Comparison of ENCODE assay signal across 9 cellular contexts in the genomic region with DNA sequence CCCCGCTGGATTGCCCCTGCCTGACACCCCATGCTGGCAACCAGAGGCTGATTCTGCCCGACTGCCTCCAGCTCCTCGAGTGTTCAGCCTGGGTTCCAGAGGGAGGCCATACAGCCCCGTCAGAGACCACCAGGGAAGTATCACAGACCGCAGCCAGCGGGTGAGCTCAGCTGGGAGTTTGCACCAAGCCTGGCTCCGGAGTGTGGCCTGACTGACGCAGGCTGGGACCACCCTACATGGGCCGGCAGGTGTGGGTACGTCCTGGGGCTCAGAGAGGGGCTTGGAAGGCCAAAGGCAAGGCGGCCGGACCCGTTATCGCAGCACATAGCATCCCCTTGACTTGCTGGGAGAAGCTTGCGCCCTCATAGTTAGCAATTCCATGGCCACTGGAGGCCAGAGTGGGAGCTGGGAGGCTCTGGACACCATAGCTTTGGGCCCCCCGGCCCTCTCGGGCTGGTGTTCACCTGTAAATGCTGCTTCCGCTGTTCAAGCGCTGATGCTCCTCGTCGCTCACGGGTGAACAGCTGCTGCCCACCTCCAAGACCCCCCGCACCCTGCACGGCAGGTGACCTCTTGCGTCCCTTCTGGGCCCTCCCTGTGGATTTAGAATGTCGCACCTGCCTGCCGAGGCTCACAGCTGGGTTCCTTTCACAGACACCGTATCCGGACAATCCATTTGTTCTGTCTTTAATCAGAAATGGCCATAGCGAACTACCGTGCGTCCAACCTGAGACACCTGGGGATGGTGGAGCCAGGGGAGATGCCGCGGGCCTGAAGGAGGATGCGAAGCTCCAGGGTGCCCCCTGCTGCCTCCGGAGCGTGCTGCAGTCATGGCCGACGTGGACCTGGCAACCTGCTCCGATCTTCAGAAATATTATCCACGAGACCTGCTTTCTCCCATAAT. TPM values are rescaled to one million over a fixed set of nuclear protein-coding genes. Genes with fewer than 3 reads are reported as not detected.
DNase-seq lines count a peak whose midpoint lies in the region; ATAC-seq and TF ChIP-seq lines count a peak whose summit lies in the region.
"Had no signal": no experiment of that assay in that cellular context is flagged by ENCODE, and none has a peak within 500 bp of the region (broad histone marks: within the 10 kb centered on the region; RNA-seq: fewer than 3 reads in every experiment).

No MANE protein-coding gene starts in this region.

- peaks cover 6% of the 10 kb centered on the region; the same call in 1 of the 2 replicates for H3K27me3 Mint-ChIP-seq in WTC11 (ENCODE audit: low read depth)

- H3K4me3 Mint-ChIP-seq in WTC11: no peak overlapping the region

- no peaks in the 10 kb centered on the region for H3K9me3 ChIP-seq in HEK293 (ENCODE audit: control insufficient read depth, insufficient read depth, low read depth, low read length)
- H3K9me3 ChIP-seq in breast epithelium: no peaks in the 10 kb centered on the region

- H3K27ac ChIP-seq in HEK293 (ENCODE audit: extremely low read depth, low read depth, low read length) (no peak overlapping the region), breast epithelium (no peak overlapping the region)
- H3K27ac ChIP-seq: skin epidermis had no signal

- no peaks in the 10 kb centered on the region for H3K27me3 ChIP-seq in breast epithelium

- DNase-seq in CMK (ENCODE audit: low read depth) (peak; percentile 37), NCI-H2171 (lab: John Stamatoyannopoulos, UW) (peak; percentile 64), WTC11 (ENCODE audit: low spot score) (peak; percentile 90), breast epithelium (ENCODE audit: low spot score in 2 of 2) (no peak), left lobe of liver (ENCODE audit: low spot score) (peak; percentile 60), lower leg skin (ENCODE audit: low spot score in 2 of 2) (no peak)
- DNase-seq in stimulated activated CD8-positive, alpha-beta memory T cell treated with anti-CD3 and anti-CD28 coated beads, Interleukin-12 subunit alpha, Interleukin-12 subunit beta, amount 100 ng/mL, for 24 hours (ENCODE audit: extremely low read depth): peak; percentile 21

- CTCF ChIA-PET in HEK293 (lab: Yijun Ruan, JAX) (interaction anchor here (0.6 to 9.1 kb wide), 45 partner anchors 8 to 1461 kb away, joined by 3 to 185 read pairs (median 4); partner anchors contain the start of gene KCNF1), WTC11 (lab: Charles Lee) (interaction anchor here (0.5 to 6.9 kb wide), 35 partner anchors 8 to 610 kb away, joined by 3 to 129 read pairs (median 3); partner anchors contain the start of gene PDIA6)

- H3K36me3 Mint-ChIP-seq in WTC11: no peaks in the 10 kb centered on the region

- H3K9me3 Mint-ChIP-seq in WTC11: no peaks in the 10 kb centered on the region

- peak; percentile 48; the same call in 1 of the 2 replicates for TF ChIP-seq CTCF in HEK293 (tag by site-specific recombination; IDR thresholded peaks at IDR 0.05)
- peak; percentile 83 for TF ChIP-seq CTCF in WTC11 (IDR thresholded peaks at IDR 0.05)
- TF ChIP-seq CTCF in breast epithelium (IDR thresholded peaks at IDR 0.05): peak in 2 of 3 donors; percentile 34 to 39
- no peak for TF ChIP-seq CTCF in lower leg skin (IDR thresholded peaks at IDR 0.05)

- POLR2A ChIA-PET in HEK293 (lab: Yijun Ruan, JAX) (no interaction called here), WTC11 (lab: Charles Lee) (no interaction called here)

- no peak overlapping the region for H3K4me3 ChIP-seq in HEK293 (ENCODE audit: low read depth, low read length)
- H3K4me3 ChIP-seq in breast epithelium: no peak overlapping the region
- H3K4me3 ChIP-seq in lower leg skin (ENCODE audit: low read depth, poor library complexity, severe bottlenecking): no peak overlapping the region
- H3K4me3 ChIP-seq: skin epidermis had no signal

- H3K27ac Mint-ChIP-seq in WTC11: no peak overlapping the region

- H3K4me1 Mint-ChIP-seq in WTC11: peaks cover 18% of the 10 kb centered on the region; the same call in 1 of the 2 replicates

- peak; percentile 95 for ATAC-seq in WTC11
- peak; percentile 91 for ATAC-seq in left lobe of liver

- H3K4me1 ChIP-seq in HEK293 (ENCODE audit: control insufficient read depth, insufficient read depth, low read length) (no peaks in the 10 kb centered on the region), breast epithelium (no peaks in the 10 kb centered on the region)

- H3K36me3 ChIP-seq in HEK293 (ENCODE audit: control insufficient read depth in 2 of 2, insufficient read depth in 1 of 2, low read length in 2 of 2) (no peaks in the 10 kb centered on the region), breast epithelium (no peaks in the 10 kb centered on the region)

- intact Hi-C loops in breast epithelium (cut with DNase I; ENCODE audit: low total_unique reads) (no loop called here), lower leg skin (cut with DNase I; ENCODE audit: low total_unique reads) (loop anchor here (5.0 kb wide), 1 partner anchor 292 kb away; no protein-coding TSS in a partner anchor)

- 56 to 60% methylated on average over 35 of the region's 41 CpGs for WGBS in lower leg skin, 2 donors

- TF ChIP-seq POLR2A in breast epithelium (IDR thresholded peaks at IDR 0.05) (no peak), lower leg skin (IDR thresholded peaks at IDR 0.05) (no peak)

TF ChIP-seq in HEK293, 187 proteins besides CTCF, POLR2A, EP300 and RAD21:
- TF ChIP-seq ZBTB6 (tag by site-specific recombination; IDR thresholded peaks at IDR 0.05): peak; percentile 57; the same call in 1 of the 2 replicates
- TF ChIP-seq ZNF654 (tag by site-specific recombination; IDR thresholded peaks at IDR 0.05; ENCODE audit: low read depth): peak; percentile 77
- TF ChIP-seq ZNF561 (tag by site-specific recombination; IDR thresholded peaks at IDR 0.05; ENCODE audit: borderline replicate concordance): no peak
- peak; percentile 46 for TF ChIP-seq YY1 (tag by site-specific recombination; IDR thresholded peaks at IDR 0.05)
- peak; percentile 37; the same call in 1 of the 2 replicates for TF ChIP-seq ZIC2 (tag by site-specific recombination; IDR thresholded peaks at IDR 0.05)

TF ChIP-seq in WTC11, 78 proteins besides CTCF, POLR2A, EP300 and RAD21 (continues in another document):
- TF ChIP-seq, protein P1, sequence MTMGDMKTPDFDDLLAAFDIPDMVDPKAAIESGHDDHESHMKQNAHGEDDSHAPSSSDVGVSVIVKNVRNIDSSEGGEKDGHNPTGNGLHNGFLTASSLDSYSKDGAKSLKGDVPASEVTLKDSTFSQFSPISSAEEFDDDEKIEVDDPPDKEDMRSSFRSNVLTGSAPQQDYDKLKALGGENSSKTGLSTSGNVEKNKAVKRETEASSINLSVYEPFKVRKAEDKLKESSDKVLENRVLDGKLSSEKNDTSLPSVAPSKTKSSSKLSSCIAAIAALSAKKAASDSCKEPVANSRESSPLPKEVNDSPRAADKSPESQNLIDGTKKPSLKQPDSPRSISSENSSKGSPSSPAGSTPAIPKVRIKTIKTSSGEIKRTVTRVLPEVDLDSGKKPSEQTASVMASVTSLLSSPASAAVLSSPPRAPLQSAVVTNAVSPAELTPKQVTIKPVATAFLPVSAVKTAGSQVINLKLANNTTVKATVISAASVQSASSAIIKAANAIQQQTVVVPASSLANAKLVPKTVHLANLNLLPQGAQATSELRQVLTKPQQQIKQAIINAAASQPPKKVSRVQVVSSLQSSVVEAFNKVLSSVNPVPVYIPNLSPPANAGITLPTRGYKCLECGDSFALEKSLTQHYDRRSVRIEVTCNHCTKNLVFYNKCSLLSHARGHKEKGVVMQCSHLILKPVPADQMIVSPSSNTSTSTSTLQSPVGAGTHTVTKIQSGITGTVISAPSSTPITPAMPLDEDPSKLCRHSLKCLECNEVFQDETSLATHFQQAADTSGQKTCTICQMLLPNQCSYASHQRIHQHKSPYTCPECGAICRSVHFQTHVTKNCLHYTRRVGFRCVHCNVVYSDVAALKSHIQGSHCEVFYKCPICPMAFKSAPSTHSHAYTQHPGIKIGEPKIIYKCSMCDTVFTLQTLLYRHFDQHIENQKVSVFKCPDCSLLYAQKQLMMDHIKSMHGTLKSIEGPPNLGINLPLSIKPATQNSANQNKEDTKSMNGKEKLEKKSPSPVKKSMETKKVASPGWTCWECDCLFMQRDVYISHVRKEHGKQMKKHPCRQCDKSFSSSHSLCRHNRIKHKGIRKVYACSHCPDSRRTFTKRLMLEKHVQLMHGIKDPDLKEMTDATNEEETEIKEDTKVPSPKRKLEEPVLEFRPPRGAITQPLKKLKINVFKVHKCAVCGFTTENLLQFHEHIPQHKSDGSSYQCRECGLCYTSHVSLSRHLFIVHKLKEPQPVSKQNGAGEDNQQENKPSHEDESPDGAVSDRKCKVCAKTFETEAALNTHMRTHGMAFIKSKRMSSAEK (CRISPR knock-in tag; IDR thresholded peaks at IDR 0.05; ENCODE audit: borderline replicate concordance): no peak
- TF ChIP-seq ZMAT4 (CRISPR knock-in tag; IDR thresholded peaks at IDR 0.05) (no peak), RELA (CRISPR knock-in tag; IDR thresholded peaks at IDR 0.05; ENCODE audit: borderline replicate concordance) (no peak), TCF7 (CRISPR knock-in tag; IDR thresholded peaks at IDR 0.05; ENCODE audit: low read depth) (no peak)
- TF ChIP-seq, protein P2, sequence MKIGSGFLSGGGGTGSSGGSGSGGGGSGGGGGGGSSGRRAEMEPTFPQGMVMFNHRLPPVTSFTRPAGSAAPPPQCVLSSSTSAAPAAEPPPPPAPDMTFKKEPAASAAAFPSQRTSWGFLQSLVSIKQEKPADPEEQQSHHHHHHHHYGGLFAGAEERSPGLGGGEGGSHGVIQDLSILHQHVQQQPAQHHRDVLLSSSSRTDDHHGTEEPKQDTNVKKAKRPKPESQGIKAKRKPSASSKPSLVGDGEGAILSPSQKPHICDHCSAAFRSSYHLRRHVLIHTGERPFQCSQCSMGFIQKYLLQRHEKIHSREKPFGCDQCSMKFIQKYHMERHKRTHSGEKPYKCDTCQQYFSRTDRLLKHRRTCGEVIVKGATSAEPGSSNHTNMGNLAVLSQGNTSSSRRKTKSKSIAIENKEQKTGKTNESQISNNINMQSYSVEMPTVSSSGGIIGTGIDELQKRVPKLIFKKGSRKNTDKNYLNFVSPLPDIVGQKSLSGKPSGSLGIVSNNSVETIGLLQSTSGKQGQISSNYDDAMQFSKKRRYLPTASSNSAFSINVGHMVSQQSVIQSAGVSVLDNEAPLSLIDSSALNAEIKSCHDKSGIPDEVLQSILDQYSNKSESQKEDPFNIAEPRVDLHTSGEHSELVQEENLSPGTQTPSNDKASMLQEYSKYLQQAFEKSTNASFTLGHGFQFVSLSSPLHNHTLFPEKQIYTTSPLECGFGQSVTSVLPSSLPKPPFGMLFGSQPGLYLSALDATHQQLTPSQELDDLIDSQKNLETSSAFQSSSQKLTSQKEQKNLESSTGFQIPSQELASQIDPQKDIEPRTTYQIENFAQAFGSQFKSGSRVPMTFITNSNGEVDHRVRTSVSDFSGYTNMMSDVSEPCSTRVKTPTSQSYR (CRISPR knock-in tag; IDR thresholded peaks at IDR 0.05): no peak

RNA-seq across cellular contexts. Expression of gene SLC66A3, which starts 31.2 kb away (rescaled TPM):
- 11.7 to 14.8 TPM (median 12.5 TPM) in 3 replicates for total RNA-seq in WTC11 (2021)
- 100 to 1,000 TPM in 1 of 3 donors, 10 to 100 TPM in 2; 47.6 to 111 (median 62.6) TPM for total RNA-seq in breast epithelium
- 8.1 TPM for total RNA-seq in left lobe of liver
- total RNA-seq in lower leg skin: 10 to 100 TPM; 12.7 to 37.4 (median 22.0) TPM

Comparison
In these comparisons a context has a peak if more than half of its experiments do, and no peak if none do; other contexts are left out.
1. DNase-seq: peak in CMK (single experiment), NCI-H2171 (single experiment), WTC11 (single experiment), left lobe of liver (single experiment) and stimulated activated CD8-positive, alpha-beta memory T cell treated with anti-CD3 and anti-CD28 coated beads, Interleukin-12 subunit alpha, Interleukin-12 subunit beta, amount 100 ng/mL, for 24 hours (single experiment); none in breast epithelium (0 of 2) and lower leg skin (0 of 2).
2. CTCF ChIP-seq: peak in HEK293 (single experiment), WTC11 (single experiment) and breast epithelium (2 of 3); none in lower leg skin (0 of 3).